In the genomic region with DNA sequence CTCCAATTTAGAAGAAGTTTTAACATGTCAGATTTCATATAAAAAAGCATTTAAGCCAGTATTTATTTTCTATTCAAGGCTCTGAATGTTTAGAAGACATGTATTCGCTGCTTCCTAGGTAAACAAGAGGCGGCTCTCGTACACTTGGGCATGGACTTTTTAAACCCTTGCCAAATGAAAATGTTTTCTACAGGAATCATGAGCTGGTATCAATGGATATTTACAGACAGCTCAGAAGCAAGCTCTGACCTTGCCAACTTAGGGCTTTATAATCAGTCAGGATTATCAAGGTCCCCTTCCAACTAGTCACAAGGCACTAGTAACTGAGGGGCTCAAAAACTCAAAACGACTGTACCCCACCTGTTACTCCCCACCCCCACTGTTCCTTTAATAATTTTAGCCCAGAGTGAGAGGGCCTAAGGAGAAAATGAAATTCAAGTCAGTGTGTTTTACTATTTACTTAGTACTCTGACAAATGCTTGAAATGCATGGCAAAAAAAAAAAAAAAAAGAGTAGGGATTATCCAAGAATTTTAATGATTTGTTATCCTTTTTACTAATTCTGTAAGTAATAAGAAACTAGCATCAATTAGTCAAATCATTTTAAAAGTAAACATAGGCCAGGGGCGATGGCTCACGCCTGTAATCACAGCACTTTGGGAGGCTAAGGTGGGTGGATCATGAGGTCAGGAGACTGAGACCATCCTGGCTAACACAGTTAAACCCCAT, we compare ENCODE assay signal across 1 cellular context.
TF ChIP-seq lines count a peak whose summit lies in the region.

No MANE protein-coding gene starts in this region.

TF ChIP-seq in HEK293, 187 proteins besides CTCF, POLR2A, EP300 and RAD21 (continued from another document):
- TF ChIP-seq, protein P1, sequence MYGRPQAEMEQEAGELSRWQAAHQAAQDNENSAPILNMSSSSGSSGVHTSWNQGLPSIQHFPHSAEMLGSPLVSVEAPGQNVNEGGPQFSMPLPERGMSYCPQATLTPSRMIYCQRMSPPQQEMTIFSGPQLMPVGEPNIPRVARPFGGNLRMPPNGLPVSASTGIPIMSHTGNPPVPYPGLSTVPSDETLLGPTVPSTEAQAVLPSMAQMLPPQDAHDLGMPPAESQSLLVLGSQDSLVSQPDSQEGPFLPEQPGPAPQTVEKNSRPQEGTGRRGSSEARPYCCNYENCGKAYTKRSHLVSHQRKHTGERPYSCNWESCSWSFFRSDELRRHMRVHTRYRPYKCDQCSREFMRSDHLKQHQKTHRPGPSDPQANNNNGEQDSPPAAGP (tag by site-specific recombination; IDR thresholded peaks at IDR 0.05), result peak; percentile 66; the same call in 1 of the 2 replicates
- TF ChIP-seq ZNF596 (tag by site-specific recombination; IDR thresholded peaks at IDR 0.05), result no peak
- TF ChIP-seq EGR2 (tag by site-specific recombination; IDR thresholded peaks at IDR 0.05; ENCODE audit: low read depth), result 0 out of 2 replicates have a peak, but pooled peaks have one; percentile 7
- TF ChIP-seq ZNF510 (tag by site-specific recombination; IDR thresholded peaks at IDR 0.05; ENCODE audit: insufficient replicate concordance), result no peak
- peak; percentile 51; the same call in 1 of the 2 replicates for TF ChIP-seq ZFHX2 (tag by site-specific recombination; conservative IDR thresholded peaks at IDR 0.05)
- TF ChIP-seq SCRT2 (tag by site-specific recombination; IDR thresholded peaks at IDR 0.05), result peak; percentile 40
- no peak for TF ChIP-seq ZNF354C (tag by site-specific recombination; IDR thresholded peaks at IDR 0.05; ENCODE audit: borderline replicate concordance, low read depth)
